ENCODE assay signal across 21 cellular contexts in genomic region chr1:244118087-244118761, GRCh38.
DNase-seq lines count a peak whose midpoint lies in the region; ATAC-seq lines count a peak whose summit lies in the region.
"Had no signal": no experiment of that assay in that cellular context is flagged by ENCODE, and none has a peak within 500 bp of the region (broad histone marks: within the 10 kb centered on the region; RNA-seq: fewer than 3 reads in every experiment).

No MANE protein-coding gene starts in this region.

- peak overlapping the region; percentile 18 for H3K4me2 ChIP-seq in skeletal muscle satellite cell (ENCODE audit: low read length)

- no peaks in the 10 kb centered on the region for H3K9me3 ChIP-seq in skeletal muscle satellite cell (replicated peaks; ENCODE audit: low read length)
- H3K9me3 ChIP-seq: adrenal gland, left ventricle myocardium inferior, ovary, tibial artery had no signal

- no peaks in the 10 kb centered on the region for H3K27me3 ChIP-seq in skeletal muscle satellite cell (ENCODE audit: control insufficient read depth, insufficient read depth, low read length)
- H3K27me3 ChIP-seq: ovary had no signal

- ATAC-seq in HG02970 (IDR thresholded peaks at IDR 0.05; ENCODE audit: low FRiP score, unreplicated experiment): no peak
- no peak for ATAC-seq in activated T-cell treated with anti-CD3 and anti-CD28 coated beads, Interleukin-2, amount 50 U/mL, for 72 hours (replicated peaks in 1 of 2)
- ATAC-seq: effector memory CD8-positive, alpha-beta T cell; stimulated activated naive B cell treated with anti-CD40 and anti-IgM and Interleukin-4, amounts not matched to agents 10 μg/mL and 1 μg/mL and 100 μg/mL, for 72 hours had no signal

- H3K27me3 Mint-ChIP-seq in activated T-cell treated with anti-CD3 and anti-CD28 coated beads, Interleukin-2, amount 50 U/mL, for 72 hours (ENCODE audit: low read depth): no peaks in the 10 kb centered on the region

- H3K36me3 Mint-ChIP-seq in activated T-cell treated with anti-CD3 and anti-CD28 coated beads, Interleukin-2, amount 50 U/mL, for 72 hours (ENCODE audit: insufficient read depth in 2 of 2): no peaks in the 10 kb centered on the region

- H3K4me1 Mint-ChIP-seq in activated T-cell treated with anti-CD3 and anti-CD28 coated beads, Interleukin-2, amount 50 U/mL, for 72 hours (ENCODE audit: low read depth): no peaks in the 10 kb centered on the region
- H3K4me1 Mint-ChIP-seq: stimulated activated naive B cell treated with anti-CD40 and anti-IgM and Interleukin-4, amounts not matched to agents 10 μg/mL and 1 μg/mL and 100 μg/mL, for 72 hours had no signal

- H3K4me3 ChIP-seq in skeletal muscle satellite cell (ENCODE audit: low read length): no peak overlapping the region
- H3K4me3 ChIP-seq: adrenal gland, left ventricle myocardium inferior, ovary, tibial artery had no signal

- DNase-seq in DMS 273 (lab: John Stamatoyannopoulos, UW; ENCODE audit: unreplicated experiment) (peak; percentile 13), DMS 273 treated with DMSO at 0.1 percent for 48 hours (lab: John Stamatoyannopoulos, UW) (no peak), SK-N-DZ (ENCODE audit: low spot score) (peak; percentile 79), left kidney (ENCODE audit: low read depth, low spot score) (peak; percentile 87), globus pallidus (ENCODE audit: low spot score) (no peak)
- DNase-seq in activated T-cell treated with anti-CD3 and anti-CD28 coated beads, Interleukin-2, amount 50 U/mL, for 72 hours: no peak
- DNase-seq: activated effector memory CD4-positive, alpha-beta T cell treated with anti-CD3 and anti-CD28 coated beads, Interleukin-2, amount 50 U/mL, for 16 hours; adrenal gland; DMS53; effector memory CD8-positive, alpha-beta T cell; H9; Kasumi-1; left ventricle myocardium inferior; NCI-H1105 treated with DMSO at 0.1 percent for 48 hours; ovary; SHP77 treated with DMSO at 0.1 percent for 48 hours; stimulated activated CD4-positive, alpha-beta T cell treated with anti-CD3 and anti-CD28 coated beads, Interleukin-12 subunit alpha, Interleukin-12 subunit beta, amount 100 ng/mL, for 4 hours; stimulated activated naive B cell treated with anti-CD40 and anti-IgM and Interleukin-4, amounts not matched to agents 10 μg/mL and 1 μg/mL and 100 μg/mL, for 72 hours; tibial artery had no signal

- no peak overlapping the region for H3K27ac Mint-ChIP-seq in activated T-cell treated with anti-CD3 and anti-CD28 coated beads, Interleukin-2, amount 50 U/mL, for 72 hours
- H3K27ac Mint-ChIP-seq: effector memory CD8-positive, alpha-beta T cell; stimulated activated naive B cell treated with anti-CD40 and anti-IgM and Interleukin-4, amounts not matched to agents 10 μg/mL and 1 μg/mL and 100 μg/mL, for 72 hours had no signal

- H3K4me3 Mint-ChIP-seq in activated T-cell treated with anti-CD3 and anti-CD28 coated beads, Interleukin-2, amount 50 U/mL, for 72 hours: no peak overlapping the region
- H3K4me3 Mint-ChIP-seq: effector memory CD8-positive, alpha-beta T cell; H9; stimulated activated naive B cell treated with anti-CD40 and anti-IgM and Interleukin-4, amounts not matched to agents 10 μg/mL and 1 μg/mL and 100 μg/mL, for 72 hours had no signal

- no peaks in the 10 kb centered on the region for H3K36me3 ChIP-seq in skeletal muscle satellite cell (ENCODE audit: insufficient read depth, low read length)
- H3K36me3 ChIP-seq: adrenal gland, left ventricle myocardium inferior, ovary, tibial artery had no signal

- H3K4me1 ChIP-seq in skeletal muscle satellite cell (ENCODE audit: control insufficient read depth, insufficient read depth, low read length): no peaks in the 10 kb centered on the region
- H3K4me1 ChIP-seq: adrenal gland had no signal

- H3K9ac ChIP-seq in skeletal muscle satellite cell (ENCODE audit: low read depth, low read length): no peak overlapping the region

- H3K9me3 Mint-ChIP-seq in activated T-cell treated with anti-CD3 and anti-CD28 coated beads, Interleukin-2, amount 50 U/mL, for 72 hours: peaks cover 0 to 3% of the 10 kb centered on the region in 2 donors
- H3K9me3 Mint-ChIP-seq: effector memory CD8-positive, alpha-beta T cell had no signal

Comparison
In these comparisons a context has a peak if more than half of its experiments do, and no peak if none do; other contexts are left out.
1. DNase-seq: peak in DMS 273 (single experiment), SK-N-DZ (single experiment) and left kidney (single experiment); none in DMS 273 treated with DMSO at 0.1 percent for 48 hours (single experiment), globus pallidus (single experiment) and activated T-cell treated with anti-CD3 and anti-CD28 coated beads, Interleukin-2, amount 50 U/mL, for 72 hours (0 of 2).